ENCODE assay signal across 1 cellular context in genomic region chr20:2911200-2911599, GRCh38.
A peak's percentile ranks its signal among the peaks of the same experiment; 100 is the strongest.
TF ChIP-seq lines count a peak whose summit lies in the region.

No MANE protein-coding gene starts in this region.

TF ChIP-seq in HepG2, 621 proteins besides CTCF, POLR2A, EP300 and RAD21 (continued from another document):
- TF ChIP-seq ATF2 (CRISPR knock-in tag; IDR thresholded peaks at IDR 0.05): no peak
- TF ChIP-seq CREB1 (IDR thresholded peaks at IDR 0.05): peak; percentile 76
- TF ChIP-seq CREB1 (CRISPR knock-in tag; IDR thresholded peaks at IDR 0.05): no peak
TF ChIP-seq in HepG2: peak in this region for 2.
